1 cellular context compared by ENCODE assay signal in the genomic region with DNA sequence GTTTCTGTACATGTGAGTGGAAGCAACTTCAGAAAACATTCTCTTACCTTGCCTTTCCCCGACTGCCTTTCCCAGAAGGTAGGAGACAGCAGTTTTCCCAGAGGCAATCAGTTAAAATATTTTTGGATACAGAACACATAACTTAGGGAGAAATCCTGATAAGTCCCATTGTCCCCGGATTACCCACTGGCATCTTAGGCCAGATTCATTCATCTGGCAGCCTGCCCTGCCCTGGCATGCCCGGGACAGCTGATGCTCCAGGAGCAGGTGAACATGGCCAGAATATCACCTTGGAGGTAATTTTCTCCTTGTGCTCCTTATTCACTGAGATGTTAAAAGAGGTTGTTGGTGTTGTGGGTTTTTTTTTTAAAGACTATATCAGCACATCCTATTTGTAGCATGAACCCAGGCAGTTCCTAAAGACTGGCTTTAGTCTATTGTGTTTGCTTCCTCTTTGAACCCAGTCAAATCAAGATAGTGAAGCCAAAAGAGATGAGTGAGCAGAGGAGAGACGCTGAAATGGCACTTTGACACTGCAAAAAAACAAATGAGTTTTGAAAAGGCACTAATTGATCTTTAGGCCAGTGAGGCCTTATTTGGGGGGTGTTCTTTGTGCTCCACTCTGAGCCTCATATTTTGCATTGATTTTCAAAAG.
TF ChIP-seq lines count a peak whose summit lies in the region.

No MANE protein-coding gene starts in this region.

TF ChIP-seq in GM12878, 131 proteins besides CTCF, POLR2A, EP300 and RAD21:
- TF ChIP-seq BHLHE40 (IDR thresholded peaks at IDR 0.05; ENCODE audit: borderline replicate concordance in 1 of 2, low read depth in 2 of 2, low read length in 1 of 2) (no peak), EGR1 (IDR thresholded peaks at IDR 0.05; ENCODE audit: borderline replicate concordance in 1 of 2, low read depth in 2 of 2, low read length in 2 of 2) (no peak)
